ENCODE assay signal across 19 cellular contexts in genomic region chr3:155595371-155595770, GRCh38.
DNase-seq lines count a peak whose midpoint lies in the region; ATAC-seq, FAIRE-seq and TF ChIP-seq lines count a peak whose summit lies in the region.
"Had no signal": no experiment of that assay in that cellular context is flagged by ENCODE, and none has a peak within 500 bp of the region (broad histone marks: within the 10 kb centered on the region; RNA-seq: fewer than 3 reads in every experiment).

No MANE protein-coding gene starts in this region.

- intact Hi-C loops in left colon (cut with DNase I, micrococcal nuclease), result no loop called here
- intact Hi-C loops in right lobe of liver (cut with DNase I), result no loop called here
- intact Hi-C loops in activated CD4-positive, alpha-beta T cell treated with anti-CD3 and anti-CD28 coated beads for 36 hours (cut with DNase I, micrococcal nuclease), result no loop called here

- TF ChIP-seq POLR2A in right lobe of liver (IDR thresholded peaks at IDR 0.05), result no peak

- H3K27ac Mint-ChIP-seq in WTC11, result no peak overlapping the region
- no peak overlapping the region for H3K27ac Mint-ChIP-seq in activated CD4-positive, alpha-beta T cell treated with anti-CD3 and anti-CD28 coated beads for 36 hours
- H3K27ac Mint-ChIP-seq: CD4-positive, alpha-beta T cell had no signal

- H3K4me3 ChIP-seq in right lobe of liver, result no peak overlapping the region
- no peak overlapping the region for H3K4me3 ChIP-seq in small intestine (ENCODE audit: low read depth in 1 of 2, low read length in 2 of 2)
- no peak overlapping the region for H3K4me3 ChIP-seq in HAP-1
- H3K4me3 ChIP-seq: A549 had no signal

- H3K4me1 ChIP-seq in right lobe of liver, result no peaks in the 10 kb centered on the region
- no peaks in the 10 kb centered on the region for H3K4me1 ChIP-seq in small intestine (ENCODE audit: control insufficient read depth in 2 of 2, insufficient read depth in 1 of 2, low read depth in 1 of 2, low read length in 1 of 2)
- no peaks in the 10 kb centered on the region for H3K4me1 ChIP-seq in HAP-1
- H3K4me1 ChIP-seq: A549, Caco-2 had no signal

- no peak for DNase-seq in WTC11 (ENCODE audit: low spot score)
- no peak for DNase-seq in left colon
- no peak for DNase-seq in right lobe of liver
- DNase-seq in small intestine, result peak; percentile 93
- no peak for DNase-seq in HAP-1 (ENCODE audit: low spot score in 2 of 2)
- DNase-seq in NCI-H128 (lab: John Stamatoyannopoulos, UW; ENCODE audit: unreplicated experiment), result no peak
- no peak for DNase-seq in activated CD4-positive, alpha-beta T cell treated with anti-CD3 and anti-CD28 coated beads for 36 hours
- DNase-seq: AML-193; Caco-2; CD4-positive, alpha-beta T cell; HCEC 1CT; IMR-90 had no signal

- H3K4me1 Mint-ChIP-seq in WTC11, result peaks cover 9% of the 10 kb centered on the region
- H3K4me1 Mint-ChIP-seq in activated CD4-positive, alpha-beta T cell treated with anti-CD3 and anti-CD28 coated beads for 36 hours, result no peaks in the 10 kb centered on the region

- POLR2A ChIA-PET in WTC11 (lab: Charles Lee), result interaction anchor here (0.7 kb wide), 1 partner anchor 13 kb away, joined by 3 read pairs; no protein-coding TSS in a partner anchor
- POLR2A ChIA-PET in activated CD4-positive, alpha-beta T cell treated with anti-CD3 and anti-CD28 coated beads for 36 hours (lab: Charles Lee), result no interaction called here

- no peaks in the 10 kb centered on the region for H3K27me3 Mint-ChIP-seq in WTC11 (ENCODE audit: low read depth)
- H3K27me3 Mint-ChIP-seq in activated CD4-positive, alpha-beta T cell treated with anti-CD3 and anti-CD28 coated beads for 36 hours, result peaks cover 3% of the 10 kb centered on the region
- H3K27me3 Mint-ChIP-seq: CD4-positive, alpha-beta T cell had no signal

- H3K36me3 Mint-ChIP-seq in WTC11, result peaks cover 14% of the 10 kb centered on the region
- no peaks in the 10 kb centered on the region for H3K36me3 Mint-ChIP-seq in activated CD4-positive, alpha-beta T cell treated with anti-CD3 and anti-CD28 coated beads for 36 hours (ENCODE audit: low read depth)

- CTCF ChIA-PET in WTC11 (lab: Charles Lee), result no interaction called here
- CTCF ChIA-PET in activated CD4-positive, alpha-beta T cell treated with anti-CD3 and anti-CD28 coated beads for 36 hours (lab: Charles Lee), result no interaction called here

- H3K9me3 Mint-ChIP-seq in WTC11, result peaks cover 3% of the 10 kb centered on the region; the same call in 1 of the 2 replicates
- no peaks in the 10 kb centered on the region for H3K9me3 Mint-ChIP-seq in activated CD4-positive, alpha-beta T cell treated with anti-CD3 and anti-CD28 coated beads for 36 hours (ENCODE audit: low read depth)
- H3K9me3 Mint-ChIP-seq: CD4-positive, alpha-beta T cell had no signal

- in situ Hi-C loops in HAP-1 (cut with MboI; ENCODE audit: low sequenced_read_pairs), result no loop called here

- H3K4me3 Mint-ChIP-seq in WTC11, result no peak overlapping the region
- H3K4me3 Mint-ChIP-seq in activated CD4-positive, alpha-beta T cell treated with anti-CD3 and anti-CD28 coated beads for 36 hours, result no peak overlapping the region
- H3K4me3 Mint-ChIP-seq: CD4-positive, alpha-beta T cell had no signal

- ATAC-seq in WTC11 (no peak), left colon (peak; percentile 67), right lobe of liver (peak in 3 of 4 donors; percentile 50 to 93 (median 69))
- ATAC-seq in activated CD4-positive, alpha-beta T cell treated with anti-CD3 and anti-CD28 coated beads for 36 hours, result no peak
- ATAC-seq: A549 had no signal

- H3K9me3 ChIP-seq in right lobe of liver (no peaks in the 10 kb centered on the region), small intestine (ENCODE audit: control insufficient read depth, low read depth) (no peaks in the 10 kb centered on the region), HAP-1 (no peaks in the 10 kb centered on the region)
- H3K9me3 ChIP-seq: A549, Caco-2 had no signal

- no peaks in the 10 kb centered on the region for H3K27me3 ChIP-seq in right lobe of liver
- H3K27me3 ChIP-seq in small intestine (ENCODE audit: control insufficient read depth in 2 of 2, insufficient read depth in 2 of 2, low read length in 2 of 2), result no peaks in the 10 kb centered on the region
- no peaks in the 10 kb centered on the region for H3K27me3 ChIP-seq in HAP-1 (ENCODE audit: low read depth)

- FAIRE-seq in small intestine (lab: Jason Lieb, UNC), result no peak
- FAIRE-seq: A549, D721Med, G401.6, GM12891, GM19239 had no signal

- TF ChIP-seq CTCF in WTC11 (IDR thresholded peaks at IDR 0.05) (no peak), right lobe of liver (IDR thresholded peaks at IDR 0.05) (no peak)

- H3K27ac ChIP-seq in right lobe of liver (no peak overlapping the region), small intestine (ENCODE audit: low read depth in 1 of 2, low read length in 1 of 2) (no peak overlapping the region)
- H3K27ac ChIP-seq: A549, C4-2B, HL-60 had no signal

- H3K36me3 ChIP-seq in right lobe of liver (no peaks in the 10 kb centered on the region), small intestine (ENCODE audit: control insufficient read depth in 2 of 2, insufficient read depth in 2 of 2, low read length in 2 of 2) (peaks cover 0 to 2% of the 10 kb centered on the region in 2 donors), HAP-1 (replicated peaks) (no peaks in the 10 kb centered on the region; the same call in 1 of the 2 replicates)

TF ChIP-seq in WTC11, 78 proteins besides CTCF, POLR2A, EP300 and RAD21:
- TF ChIP-seq MAX (CRISPR knock-in tag; IDR thresholded peaks at IDR 0.05) (no peak), GABPB1 (CRISPR knock-in tag; IDR thresholded peaks at IDR 0.05) (peak; percentile 63)
TF ChIP-seq in WTC11: peak in this region for 1.

Comparison
In these comparisons a context has a peak if more than half of its experiments do, and no peak if none do; other contexts are left out.
1. ATAC-seq: peak in left colon (single experiment) and right lobe of liver (3 of 4); none in WTC11 (single experiment) and activated CD4-positive, alpha-beta T cell treated with anti-CD3 and anti-CD28 coated beads for 36 hours (single experiment).